Comparison of ENCODE assay signal across 28 cellular contexts in genomic region chr2:166468124-166469024, GRCh38. TPM values are rescaled to one million over a fixed set of nuclear protein-coding genes. Genes with fewer than 3 reads are reported as not detected.
DNase-seq lines count a peak whose midpoint lies in the region; ATAC-seq and TF ChIP-seq lines count a peak whose summit lies in the region.
"Had no signal": no experiment of that assay in that cellular context is flagged by ENCODE, and none has a peak within 500 bp of the region (broad histone marks: within the 10 kb centered on the region; RNA-seq: fewer than 3 reads in every experiment).

No MANE protein-coding gene starts in this region.

- H3K23ac ChIP-seq in mesenchymal stem cell (ENCODE audit: low read length in 2 of 2) (no peak overlapping the region), H9 (ENCODE audit: insufficient read length, low read depth, low read length) (no peak overlapping the region)

- no peaks in the 10 kb centered on the region for H3K4me1 ChIP-seq in mesenchymal stem cell (ENCODE audit: control insufficient read depth, insufficient read depth, low read depth, low read length)
- no peaks in the 10 kb centered on the region for H3K4me1 ChIP-seq in OCI-LY7 (ENCODE audit: insufficient read depth, low read length, poor library complexity, severe bottlenecking)
- no peaks in the 10 kb centered on the region for H3K4me1 ChIP-seq in H9 (ENCODE audit: insufficient read depth, low read length)
- H3K4me1 ChIP-seq: stomach had no signal

- POLR2A ChIA-PET in OCI-LY7 (lab: Charles Lee), result interaction anchor here (0.6 kb wide), 1 partner anchor 27 kb away, joined by 3 read pairs; no protein-coding TSS in a partner anchor

- H4K8ac ChIP-seq in mesenchymal stem cell (ENCODE audit: low read length), result no peak overlapping the region
- no peak overlapping the region for H4K8ac ChIP-seq in H9 (replicated peaks; ENCODE audit: insufficient read length, low read depth, low read length)

- H3K27ac ChIP-seq in HL-60 (replicated peaks) (peak overlapping the region; percentile 89), mesenchymal stem cell (ENCODE audit: low read length, poor library complexity, severe bottlenecking) (no peak overlapping the region), OCI-LY7 (ENCODE audit: low read depth, low read length, poor library complexity, severe bottlenecking) (no peak overlapping the region), H9 (ENCODE audit: insufficient read length, low read depth, low read length) (no peak overlapping the region)
- H3K27ac ChIP-seq: skin epidermis, stomach had no signal

- H2AFZ ChIP-seq in mesenchymal stem cell (ENCODE audit: low read depth, low read length), result no peak overlapping the region
- no peak overlapping the region for H2AFZ ChIP-seq in OCI-LY7 (ENCODE audit: low read length)
- no peak overlapping the region for H2AFZ ChIP-seq in H9 (ENCODE audit: low read length)

- H3K4me3 Mint-ChIP-seq in H9, result no peak overlapping the region
- H3K4me3 Mint-ChIP-seq: activated B cell treated with CpG ODN at 0.5 μM for 24 hours; activated CD4-positive, alpha-beta memory T cell treated with anti-CD3 and anti-CD28 coated beads for 36 hours; neural crest cell had no signal

- H4K20me1 ChIP-seq in OCI-LY7 (ENCODE audit: insufficient read depth, low read length) (no peaks in the 10 kb centered on the region), H9 (ENCODE audit: control insufficient read depth, insufficient read depth, insufficient read length) (no peaks in the 10 kb centered on the region)

- H2BK12ac ChIP-seq in mesenchymal stem cell (ENCODE audit: low read length in 2 of 2) (no peak overlapping the region), H9 (ENCODE audit: insufficient read length, low read depth, low read length) (no peak overlapping the region)

- H4K5ac ChIP-seq in H9 (ENCODE audit: insufficient read length, low read depth, low read length), result no peak overlapping the region

- no peak overlapping the region for H3K4ac ChIP-seq in mesenchymal stem cell (ENCODE audit: low read depth in 1 of 2, low read length in 2 of 2)
- H3K4ac ChIP-seq in H9 (ENCODE audit: low read depth, low read length), result no peak overlapping the region

- H3K79me1 ChIP-seq in mesenchymal stem cell (replicated peaks; ENCODE audit: low read length, poor library complexity, severe bottlenecking) (no peaks in the 10 kb centered on the region), H9 (ENCODE audit: insufficient read depth, low read depth, low read length, poor library complexity, severe bottlenecking) (no peaks in the 10 kb centered on the region)

- H3K56ac ChIP-seq in H9 (ENCODE audit: insufficient read length, low read depth, low read length), result no peak overlapping the region

- H3K9me3 ChIP-seq in mesenchymal stem cell (ENCODE audit: control insufficient read depth, low read length) (no peaks in the 10 kb centered on the region), OCI-LY7 (ENCODE audit: low read length) (no peaks in the 10 kb centered on the region), H9 (ENCODE audit: control insufficient read depth, low read depth, low read length) (no peaks in the 10 kb centered on the region)
- H3K9me3 ChIP-seq: SK-N-SH, stomach had no signal

- no peak overlapping the region for H3K18ac ChIP-seq in mesenchymal stem cell (ENCODE audit: low read depth in 1 of 2, low read length in 2 of 2)
- H3K18ac ChIP-seq in H9 (ENCODE audit: insufficient read length, low read depth, low read length), result no peak overlapping the region

- H3T11ph ChIP-seq in H9 (ENCODE audit: low read length), result no peak overlapping the region

- H3K79me2 ChIP-seq in OCI-LY7 (ENCODE audit: insufficient read depth, low read depth, low read length) (no peaks in the 10 kb centered on the region), H9 (ENCODE audit: insufficient read depth, low read length) (no peaks in the 10 kb centered on the region)

- H3K36me3 ChIP-seq in mesenchymal stem cell (ENCODE audit: control insufficient read depth in 1 of 2, insufficient read depth in 2 of 2, low read depth in 1 of 2, low read length in 2 of 2), result no peaks in the 10 kb centered on the region
- no peaks in the 10 kb centered on the region for H3K36me3 ChIP-seq in OCI-LY7 (ENCODE audit: insufficient read depth, low read length)
- H3K36me3 ChIP-seq: stomach had no signal

- H3K4me1 Mint-ChIP-seq in H9, result no peaks in the 10 kb centered on the region
- H3K4me1 Mint-ChIP-seq: activated B cell treated with CpG ODN at 0.5 μM for 24 hours, neural crest cell had no signal

- intact Hi-C loops in OCI-LY7 (cut with micrococcal nuclease; ENCODE audit: unreplicated experiment), result no loop called here

- H3K27me3 Mint-ChIP-seq in H9 (ENCODE audit: low read depth), result no peaks in the 10 kb centered on the region
- H3K27me3 Mint-ChIP-seq: activated B cell treated with CpG ODN at 0.5 μM for 24 hours; activated CD4-positive, alpha-beta memory T cell treated with anti-CD3 and anti-CD28 coated beads for 36 hours; progenitor cell of endocrine pancreas had no signal

- WGBS in mesenchymal stem cell, result 68% methylated on average over 3 of the region's 5 CpGs
- WGBS in H9 (ENCODE audit: extremely low coverage, insufficient read length, low lambda C conversion rate), result no CpG with 5 or more reads among the region's 5 CpGs

- H3K9ac ChIP-seq in mesenchymal stem cell (ENCODE audit: low read length) (no peak overlapping the region), H9 (ENCODE audit: extremely low read depth, insufficient read length, low read length) (no peak overlapping the region)
- H3K9ac ChIP-seq: SK-N-SH had no signal

- H4K91ac ChIP-seq in mesenchymal stem cell (ENCODE audit: low read length) (no peak overlapping the region), H9 (ENCODE audit: insufficient read length, low read depth, low read length) (no peak overlapping the region)

- no peak for ATAC-seq in SK-N-SH treated with all-trans-retinoic acid at 6 μM for 48 hours
- ATAC-seq: esophagus mucosa, left ventricle myocardium superior had no signal

- BruUV-seq in OCI-LY7 (replicated peaks; lab: Mats Ljungman, UMichigan), result no TSS peak

- H3K23me2 ChIP-seq in H9 (ENCODE audit: insufficient read length, low read depth, low read length, poor library complexity, severe bottlenecking), result no peaks in the 10 kb centered on the region

- H3K9me2 ChIP-seq in OCI-LY7 (ENCODE audit: insufficient read depth, low read length), result no peaks in the 10 kb centered on the region

- CTCF ChIA-PET in OCI-LY7 (lab: Charles Lee; ENCODE audit: unreplicated experiment), result no interaction called here

- H2BK15ac ChIP-seq in mesenchymal stem cell (ENCODE audit: low read depth, poor library complexity, severe bottlenecking), result no peak overlapping the region
- H2BK15ac ChIP-seq in H9 (ENCODE audit: low read depth, low read length), result no peak overlapping the region

- H2BK120ac ChIP-seq in mesenchymal stem cell (ENCODE audit: low read depth, low read length), result no peak overlapping the region
- H2BK120ac ChIP-seq in H9 (ENCODE audit: low read depth, low read length, poor library complexity, severe bottlenecking), result no peak overlapping the region

- no peak overlapping the region for H3K27ac Mint-ChIP-seq in H9
- H3K27ac Mint-ChIP-seq: activated B cell treated with CpG ODN at 0.5 μM for 24 hours; activated CD4-positive, alpha-beta memory T cell treated with anti-CD3 and anti-CD28 coated beads for 36 hours; progenitor cell of endocrine pancreas had no signal

- H3K14ac ChIP-seq in mesenchymal stem cell (ENCODE audit: low read length in 2 of 2) (no peak overlapping the region), H9 (ENCODE audit: insufficient read depth, low read length) (no peak overlapping the region)

- no peaks in the 10 kb centered on the region for H3K36me3 Mint-ChIP-seq in H9 (ENCODE audit: insufficient read depth in 1 of 3, low read depth in 3 of 3)
- H3K36me3 Mint-ChIP-seq: activated CD4-positive, alpha-beta memory T cell treated with anti-CD3 and anti-CD28 coated beads for 36 hours had no signal

- TF ChIP-seq CTCF in HL-60 (IDR thresholded peaks at IDR 0.05; ENCODE audit: insufficient read depth, low read length) (no peak), choroid plexus epithelial cell (conservative IDR thresholded peaks at IDR 0.05; ENCODE audit: low read depth, low read length) (no peak), OCI-LY7 (conservative IDR thresholded peaks at IDR 0.05; ENCODE audit: low read length) (no peak), H9 (conservative IDR thresholded peaks at IDR 0.05) (no peak)

- H2AK5ac ChIP-seq in mesenchymal stem cell (ENCODE audit: low read length, severe bottlenecking) (no peak overlapping the region), H9 (ENCODE audit: insufficient read length, low read length) (no peak overlapping the region)

- H2BK5ac ChIP-seq in mesenchymal stem cell (ENCODE audit: low read depth, low read length, poor library complexity, severe bottlenecking), result no peak overlapping the region
- H2BK5ac ChIP-seq in H9 (ENCODE audit: insufficient read length, low read length), result no peak overlapping the region

- H3K4me2 ChIP-seq in mesenchymal stem cell (ENCODE audit: low read length, poor library complexity, severe bottlenecking), result no peak overlapping the region
- H3K4me2 ChIP-seq in OCI-LY7 (ENCODE audit: low read length), result no peak overlapping the region
- no peak overlapping the region for H3K4me2 ChIP-seq in H9 (ENCODE audit: insufficient read depth, insufficient read length, low read length)
- H3K4me2 ChIP-seq: SK-N-SH had no signal

- no peak overlapping the region for H2BK20ac ChIP-seq in H9 (ENCODE audit: low read depth, low read length, poor library complexity, severe bottlenecking)

- H3K27me3 ChIP-seq in HL-60 (ENCODE audit: insufficient read depth, poor library complexity, severe bottlenecking) (no peaks in the 10 kb centered on the region), mesenchymal stem cell (ENCODE audit: control insufficient read depth in 1 of 2, insufficient read depth in 1 of 2, low read length in 2 of 2) (no peaks in the 10 kb centered on the region), H9 (ENCODE audit: insufficient read depth, low read length) (no peaks in the 10 kb centered on the region)
- H3K27me3 ChIP-seq: stomach had no signal

- DNase-seq in HL-60 (ENCODE audit: low read depth in 1 of 2, low spot score in 1 of 2), result peak; percentile 62 to 80
- peak; percentile 26 for DNase-seq in NCI-H526 treated with DMSO at 0.1 percent for 48 hours (lab: John Stamatoyannopoulos, UW)
- DNase-seq in choroid plexus epithelial cell (ENCODE audit: low read depth), result peak; percentile 12
- peak; percentile 4 for DNase-seq in mesenchymal stem cell
- no peak for DNase-seq in activated effector memory CD4-positive, alpha-beta T cell treated with anti-CD3 and anti-CD28 coated beads, Interleukin-2, amount 50 U/mL, for 16 hours
- DNase-seq in OCI-LY7 (ENCODE audit: low spot score), result no peak
- no peak for DNase-seq in H9
- DNase-seq: activated B cell treated with CpG ODN at 0.5 μM for 24 hours; activated CD4-positive, alpha-beta memory T cell treated with anti-CD3 and anti-CD28 coated beads for 36 hours; activated naive CD4-positive, alpha-beta T cell treated with Interleukin-2 at 50 U/mL for 16 hours; aorta; cerebellar nuclear complex; effector CD8-positive, alpha-beta T cell; head of caudate nucleus; Karpas-422; left ventricle myocardium superior; NCI-H1694; SK-N-SH; stimulated activated CD4-positive, alpha-beta T cell treated with anti-CD3 and anti-CD28 coated beads, Interleukin-4, amount 100 ng/mL, for 1 hour; stomach; T1000 had no signal

- no peak overlapping the region for H3K4me3 ChIP-seq in HL-60 (replicated peaks; ENCODE audit: insufficient read depth, low read length)
- no peak overlapping the region for H3K4me3 ChIP-seq in choroid plexus epithelial cell (ENCODE audit: low read depth, low read length)
- H3K4me3 ChIP-seq in mesenchymal stem cell (ENCODE audit: insufficient read depth in 1 of 2, low read depth in 1 of 2, low read length in 2 of 2), result no peak overlapping the region
- H3K4me3 ChIP-seq in OCI-LY7 (ENCODE audit: low read depth, low read length, poor library complexity, severe bottlenecking), result no peak overlapping the region
- H3K4me3 ChIP-seq: skin epidermis, stomach had no signal

- no peaks in the 10 kb centered on the region for H3K9me3 Mint-ChIP-seq in H9
- H3K9me3 Mint-ChIP-seq: activated B cell treated with CpG ODN at 0.5 μM for 24 hours; activated CD4-positive, alpha-beta memory T cell treated with anti-CD3 and anti-CD28 coated beads for 36 hours; neural crest cell had no signal

RNA-seq across cellular contexts. Expression of gene SCN7A, which starts 25.7 kb away (rescaled TPM):
- polyA plus RNA-seq in mesenchymal stem cell (2013, experiment 1 of 2), result not detected
- polyA plus RNA-seq in mesenchymal stem cell (2013, experiment 2 of 2), result not detected
- not detected in 2 replicates for total RNA-seq in OCI-LY7 (2014; rRNA removed; shearing (Covaris generic))
- not detected in 2 replicates for total RNA-seq in OCI-LY7 (2022)
- total RNA-seq in H9 (2021), result 0.07 and 0.11 TPM in 2 replicates
- total RNA-seq: activated B cell treated with CpG ODN at 0.5 μM for 24 hours; activated CD4-positive, alpha-beta memory T cell treated with anti-CD3 and anti-CD28 coated beads for 36 hours; H4; HT-29 had no signal

Comparison
In these comparisons a context has a peak if more than half of its experiments do, and no peak if none do; other contexts are left out.
1. DNase-seq: peak in HL-60 (2 of 2), NCI-H526 treated with DMSO at 0.1 percent for 48 hours (single experiment), choroid plexus epithelial cell (single experiment) and mesenchymal stem cell (single experiment); none in activated effector memory CD4-positive, alpha-beta T cell treated with anti-CD3 and anti-CD28 coated beads, Interleukin-2, amount 50 U/mL, for 16 hours (single experiment), OCI-LY7 (single experiment) and H9 (single experiment).